20 cellular contexts compared by ENCODE assay signal in genomic region chr20:37593710-37594109, GRCh38.
"Had no signal": no experiment of that assay in that cellular context is flagged by ENCODE, and none has a peak within 500 bp of the region (broad histone marks: within the 10 kb centered on the region; RNA-seq: fewer than 3 reads in every experiment).

No MANE protein-coding gene starts in this region.

- FAIRE-seq: colon, endothelial cell of umbilical vein, frontal cortex, kidney had no signal

- H3K9me3 Mint-ChIP-seq: immature natural killer cell, memory B cell had no signal

- H3K36me3 Mint-ChIP-seq: immature natural killer cell, memory B cell had no signal

- H3K4me3 Mint-ChIP-seq: immature natural killer cell, memory B cell had no signal

- DNase-seq: dermis blood vessel endothelial cell; dorsolateral prefrontal cortex; effector CD4-positive, alpha-beta T cell; effector memory CD4-positive, alpha-beta T cell; foreskin keratinocyte; heart left ventricle; hypothalamus; immature natural killer cell; islet precursor cell; kidney; kidney glomerular epithelial cell; left colon; left ventricle myocardium inferior; mammary epithelial cell; mesendoderm; midbrain had no signal

- H3K27ac Mint-ChIP-seq: immature natural killer cell, memory B cell had no signal

- H3K4me1 Mint-ChIP-seq: immature natural killer cell, memory B cell had no signal
